1 cellular context compared by ENCODE assay signal in genomic region chr9:106897223-106897622, GRCh38.
TF ChIP-seq lines count a peak whose summit lies in the region.

No MANE protein-coding gene starts in this region.

TF ChIP-seq in WTC11, 78 proteins besides CTCF, POLR2A, EP300 and RAD21 (continued from another document):
- TF ChIP-seq ZNF532 (CRISPR knock-in tag; IDR thresholded peaks at IDR 0.05; ENCODE audit: borderline replicate concordance) (no peak), ZNF232 (CRISPR knock-in tag; IDR thresholded peaks at IDR 0.05) (no peak), ZMAT4 (CRISPR knock-in tag; IDR thresholded peaks at IDR 0.05) (no peak), PRDM15 (CRISPR knock-in tag; IDR thresholded peaks at IDR 0.05) (no peak), GTF2I (CRISPR knock-in tag; conservative IDR thresholded peaks at IDR 0.05) (no peak), AFF4 (CRISPR knock-in tag; IDR thresholded peaks at IDR 0.05; ENCODE audit: borderline replicate concordance) (no peak), ZNF121 (CRISPR knock-in tag; IDR thresholded peaks at IDR 0.05) (no peak), FOXP1 (CRISPR knock-in tag; IDR thresholded peaks at IDR 0.05; ENCODE audit: borderline replicate concordance) (no peak)
